In the genomic region with DNA sequence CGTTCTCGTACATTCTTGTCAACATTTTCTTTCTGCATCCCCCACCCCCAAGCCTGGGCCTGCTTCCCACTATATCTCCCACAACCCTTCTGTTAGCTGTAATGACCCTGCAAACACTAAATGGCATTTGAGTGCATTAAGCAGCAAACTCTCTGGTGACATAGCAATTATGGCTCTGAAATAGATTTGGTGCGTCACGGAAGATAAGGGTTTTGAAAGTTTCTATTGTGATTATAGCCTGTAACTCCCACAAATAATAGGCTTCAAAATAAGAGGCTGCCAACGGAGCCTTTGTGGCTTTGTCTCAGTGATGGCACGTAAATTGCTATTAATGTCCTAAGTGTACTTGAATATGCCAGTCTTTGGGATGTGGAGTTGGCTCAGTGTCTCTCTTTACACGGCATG, we compare ENCODE assay signal across 12 cellular contexts.
DNase-seq lines count a peak whose midpoint lies in the region; ATAC-seq and TF ChIP-seq lines count a peak whose summit lies in the region.
"Had no signal": no experiment of that assay in that cellular context is flagged by ENCODE, and none has a peak within 500 bp of the region (broad histone marks: within the 10 kb centered on the region; RNA-seq: fewer than 3 reads in every experiment).

No MANE protein-coding gene starts in this region.

- no peak for ATAC-seq in upper lobe of right lung
- ATAC-seq: K562 had no signal

- no peaks in the 10 kb centered on the region for H3K27me3 ChIP-seq in upper lobe of right lung
- H3K27me3 ChIP-seq: brain microvascular endothelial cell had no signal

- intact Hi-C loops in upper lobe of right lung (cut with DNase I): no loop called here

- H3K4me1 ChIP-seq in upper lobe of right lung: no peaks in the 10 kb centered on the region

- no peak overlapping the region for H3K27ac ChIP-seq in upper lobe of right lung
- H3K27ac ChIP-seq: brain microvascular endothelial cell had no signal

- DNase-seq in NCI-H1092 treated with DMSO at 0.1 percent for 48 hours (lab: John Stamatoyannopoulos, UW): peak; percentile 50
- DNase-seq in NCI-H2107 treated with DMSO at 0.1 percent for 48 hours (lab: John Stamatoyannopoulos, UW; ENCODE audit: unreplicated experiment): peak; percentile 85
- peak; percentile 54 for DNase-seq in fibroblast of the aortic adventitia (ENCODE audit: low read depth)
- peak; percentile 5 for DNase-seq in pons (ENCODE audit: low spot score)
- DNase-seq in KBM-7: no peak
- no peak for DNase-seq in upper lobe of right lung
- DNase-seq in NCI-H526 treated with DMSO at 0.1 percent for 48 hours (lab: John Stamatoyannopoulos, UW): no peak
- DNase-seq: activated naive CD4-positive, alpha-beta T cell treated with anti-CD3 and anti-CD28 coated beads, Interleukin-2, amount 50 U/mL, for 16 hours; brain microvascular endothelial cell; NCI-H1694 treated with DMSO at 0.1 percent for 48 hours; SHP77 treated with DMSO at 0.1 percent for 48 hours had no signal

- H3K36me3 ChIP-seq in upper lobe of right lung: no peaks in the 10 kb centered on the region
- H3K36me3 ChIP-seq: brain microvascular endothelial cell had no signal

- H3K4me3 ChIP-seq in fibroblast of the aortic adventitia (ENCODE audit: low read depth, low read length) (no peak overlapping the region), upper lobe of right lung (no peak overlapping the region)
- H3K4me3 ChIP-seq: K562 had no signal

- in situ Hi-C loops in KBM-7 (cut with MboI; ENCODE audit: low pct_unique_long_range_greater_than_20kb, low sequenced_read_pairs): no loop called here

- TF ChIP-seq CTCF in fibroblast of the aortic adventitia (IDR thresholded peaks at IDR 0.05; ENCODE audit: insufficient read depth, low read length) (no peak), upper lobe of right lung (IDR thresholded peaks at IDR 0.05) (no peak)

- no peaks in the 10 kb centered on the region for H3K9me3 ChIP-seq in upper lobe of right lung

Comparison
In these comparisons a context has a peak if more than half of its experiments do, and no peak if none do; other contexts are left out.
1. DNase-seq: peak in NCI-H1092 treated with DMSO at 0.1 percent for 48 hours (single experiment), NCI-H2107 treated with DMSO at 0.1 percent for 48 hours (single experiment), fibroblast of the aortic adventitia (single experiment) and pons (single experiment); none in KBM-7 (single experiment), upper lobe of right lung (single experiment) and NCI-H526 treated with DMSO at 0.1 percent for 48 hours (single experiment).